18 cellular contexts compared by ENCODE assay signal in genomic region chr10:33345236-33345635, GRCh38. TPM values are rescaled to one million over a fixed set of nuclear protein-coding genes. Genes with fewer than 3 reads are reported as not detected.
DNase-seq lines count a peak whose midpoint lies in the region; ATAC-seq and TF ChIP-seq lines count a peak whose summit lies in the region.
"Had no signal": no experiment of that assay in that cellular context is flagged by ENCODE, and none has a peak within 500 bp of the region (broad histone marks: within the 10 kb centered on the region; RNA-seq: fewer than 3 reads in every experiment).

No MANE protein-coding gene starts in this region.

- H3K36me3 Mint-ChIP-seq in osteocyte (ENCODE audit: unreplicated experiment): peaks cover 3% of the 10 kb centered on the region

- TF ChIP-seq CTCF in SK-N-SH (IDR thresholded peaks at IDR 0.05) (no peak), osteocyte (IDR thresholded peaks at IDR 0.05) (no peak)

- no peaks in the 10 kb centered on the region for H3K9me3 ChIP-seq in SK-N-SH
- H3K9me3 ChIP-seq: BLaER1 had no signal

- no peak overlapping the region for H3K9ac ChIP-seq in SK-N-SH
- H3K9ac ChIP-seq: BLaER1 had no signal

- TF ChIP-seq RAD21 in SK-N-SH (IDR thresholded peaks at IDR 0.05; ENCODE audit: low read length): 0 out of 2 replicates have a peak, but pooled peaks have one; percentile 11

- DNase-seq in DMS53 (lab: John Stamatoyannopoulos, UW) (peak; percentile 32), DMS53 treated with DMSO at 0.1 percent for 48 hours (lab: John Stamatoyannopoulos, UW; ENCODE audit: unreplicated experiment) (no peak), NCI-H2029 treated with DMSO at 0.1 percent for 48 hours (lab: John Stamatoyannopoulos, UW) (peak; percentile 54), SK-N-SH (peak; percentile 39), RKO (ENCODE audit: low spot score) (no peak), HuH-7.5 (ENCODE audit: low spot score) (no peak), osteocyte (ENCODE audit: extremely low spot score, unreplicated experiment) (no peak)
- DNase-seq: Calu3; CD8-positive, alpha-beta memory T cell; DMS 273 treated with DMSO at 0.1 percent for 48 hours; DMS79 treated with DMSO at 0.1 percent for 48 hours; GF-D8; GOT3; H9 had no signal

- H3K27me3 Mint-ChIP-seq in osteocyte (ENCODE audit: unreplicated experiment): no peaks in the 10 kb centered on the region

- H3K36me3 ChIP-seq in SK-N-SH (replicated peaks in 1 of 2; ENCODE audit: control insufficient read depth in 1 of 2, insufficient read depth in 2 of 2, low read length in 1 of 2): no peaks in the 10 kb centered on the region
- H3K36me3 ChIP-seq: BLaER1 had no signal

- CTCF ChIA-PET in SK-N-SH (lab: Yijun Ruan, JAX): interaction anchor here (0.6 to 3.5 kb wide), 3 partner anchors 9 to 335 kb away, joined by 3 to 16 read pairs (median 3); no protein-coding TSS in a partner anchor

- H3K9me2 ChIP-seq in SK-N-SH: no peaks in the 10 kb centered on the region

- no peak overlapping the region for H3K4me3 Mint-ChIP-seq in osteocyte (ENCODE audit: unreplicated experiment)
- H3K4me3 Mint-ChIP-seq: CD8-positive, alpha-beta memory T cell; H9 had no signal

- H3K9me3 Mint-ChIP-seq in osteocyte (ENCODE audit: unreplicated experiment): no peaks in the 10 kb centered on the region

- H3K4me3 ChIP-seq in SK-N-SH (ENCODE audit: low read depth in 2 of 2, low read length in 1 of 2): no peak overlapping the region
- H3K4me3 ChIP-seq: BLaER1, K562 had no signal

- no peak overlapping the region for H2AFZ ChIP-seq in SK-N-SH (ENCODE audit: low read depth)

- peaks cover 46% of the 10 kb centered on the region for H3K4me1 Mint-ChIP-seq in osteocyte (ENCODE audit: unreplicated experiment)

- no peaks in the 10 kb centered on the region for H3F3A ChIP-seq in SK-N-SH (replicated peaks; ENCODE audit: insufficient read depth)

- no peak overlapping the region for H3K27ac ChIP-seq in SK-N-SH (ENCODE audit: low read depth in 2 of 2, low read length in 1 of 2)
- H3K27ac ChIP-seq: 22Rv1, BLaER1 had no signal

- TF ChIP-seq EP300 in SK-N-SH (IDR thresholded peaks at IDR 0.05; ENCODE audit: borderline replicate concordance in 1 of 2, low read depth in 1 of 2, low read length in 1 of 2): peak in 1 of 2 experiments; percentile 60; a peak in 1 of 4 replicates

- no peaks in the 10 kb centered on the region for H3K27me3 ChIP-seq in SK-N-SH (ENCODE audit: insufficient read depth)
- H3K27me3 ChIP-seq: BLaER1 had no signal

- no peak overlapping the region for H3K4me2 ChIP-seq in SK-N-SH
- H3K4me2 ChIP-seq: BLaER1 had no signal

- H3K79me2 ChIP-seq in SK-N-SH (ENCODE audit: insufficient read depth): no peaks in the 10 kb centered on the region

- H3K27ac Mint-ChIP-seq in osteocyte (ENCODE audit: unreplicated experiment): no peak overlapping the region
- H3K27ac Mint-ChIP-seq: CD8-positive, alpha-beta memory T cell; H9 had no signal

- POLR2A ChIA-PET in SK-N-SH (lab: Yijun Ruan, JAX): no interaction called here

- WGBS in SK-N-SH (ENCODE audit: low lambda C conversion rate): 77% methylated on average over 5 of the region's 5 CpGs

- H3K4me1 ChIP-seq in SK-N-SH (ENCODE audit: control insufficient read depth in 1 of 2, insufficient read depth in 2 of 2, low read depth in 1 of 2, low read length in 1 of 2): peaks cover 5 to 20% of the 10 kb centered on the region in 2 experiments; a peak in 3 of 4 replicates
- H3K4me1 ChIP-seq: BLaER1 had no signal

- no peaks in the 10 kb centered on the region for H4K20me1 ChIP-seq in SK-N-SH (ENCODE audit: insufficient read depth)
- H4K20me1 ChIP-seq: BLaER1 had no signal

- no peak for ATAC-seq in GM21529 (IDR thresholded peaks at IDR 0.05; ENCODE audit: unreplicated experiment)
- ATAC-seq: K562 had no signal

TF ChIP-seq in SK-N-SH, 30 proteins besides CTCF, POLR2A, EP300 and RAD21:
- TF ChIP-seq YY1 (IDR thresholded peaks at IDR 0.05; ENCODE audit: low read depth) (no peak), USF1 (IDR thresholded peaks at IDR 0.05; ENCODE audit: borderline replicate concordance, low read depth) (no peak), GATA2 (CRISPR knock-in tag; IDR thresholded peaks at IDR 0.05) (peak; percentile 87), IRF3 (IDR thresholded peaks at IDR 0.05; ENCODE audit: low read depth, low read length) (no peak), RCOR1 (IDR thresholded peaks at IDR 0.05; ENCODE audit: low read length) (peak; percentile 89), MEF2A (IDR thresholded peaks at IDR 0.05; ENCODE audit: borderline replicate concordance, low read depth) (no peak), EZH2phosphoT487 (IDR thresholded peaks at IDR 0.05; ENCODE audit: borderline replicate concordance, low read depth) (no peak), CHD2 (IDR thresholded peaks at IDR 0.05; ENCODE audit: low read length, partially characterized antibody) (no peak), FOXJ3 (CRISPR knock-in tag; IDR thresholded peaks at IDR 0.05) (no peak)
TF ChIP-seq in SK-N-SH: peak in this region for 2.

RNA-seq across cellular contexts. Expression of gene NRP1, which starts 10.8 kb away (rescaled TPM):
- 129 and 149 TPM in 2 replicates for polyA plus RNA-seq in SK-N-SH (2012; rRNA removed)
- 125 and 142 TPM in 2 replicates for polyA plus RNA-seq in SK-N-SH (2012; cell fraction: cytosol; rRNA removed)
- polyA plus RNA-seq in SK-N-SH (2012; cell fraction: nucleus; rRNA removed): 100 and 136 TPM in 2 replicates
- total RNA-seq in osteocyte: 208 and 222 TPM in 2 replicates
- polyA plus RNA-seq: CD8-positive, alpha-beta memory T cell had no signal

Comparison
In these comparisons a context has a peak if more than half of its experiments do, and no peak if none do; other contexts are left out.
1. DNase-seq: peak in DMS53 (single experiment), NCI-H2029 treated with DMSO at 0.1 percent for 48 hours (single experiment) and SK-N-SH (single experiment); none in DMS53 treated with DMSO at 0.1 percent for 48 hours (single experiment), RKO (single experiment), HuH-7.5 (single experiment) and osteocyte (single experiment).